ENCODE assay signal across 16 cellular contexts in the genomic region with DNA sequence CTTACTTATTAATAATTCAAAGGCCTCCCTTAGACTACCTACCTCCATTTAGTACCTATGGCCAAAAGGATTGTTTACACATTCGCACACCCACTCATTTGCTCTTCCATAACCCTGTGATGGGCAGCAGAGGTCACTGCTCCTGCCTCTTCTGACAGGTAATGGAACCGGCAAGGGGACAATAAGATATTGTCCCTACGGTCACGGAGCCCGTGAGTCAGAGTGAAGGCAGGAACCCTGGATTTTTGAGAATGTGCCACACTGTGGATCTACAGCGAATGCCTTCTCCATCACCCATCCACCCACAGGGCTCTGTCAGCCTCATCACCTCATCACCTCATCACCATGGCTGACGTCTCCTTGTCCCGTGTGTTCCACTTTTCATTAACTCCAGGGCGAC.
"Had no signal": no experiment of that assay in that cellular context is flagged by ENCODE, and none has a peak within 500 bp of the region (broad histone marks: within the 10 kb centered on the region; RNA-seq: fewer than 3 reads in every experiment).

No MANE protein-coding gene starts in this region.

- H3K4me3 Mint-ChIP-seq: activated naive CD8-positive, alpha-beta T cell treated with anti-CD3 and anti-CD28 coated beads for 36 hours; activated T-helper 1 cell treated with anti-CD3 and anti-CD28 coated beads, Interleukin-12 subunit alpha, Interleukin-12 subunit beta, Interleukin-2, Interleukin-4 antibody, amounts not matched to agents 30 ng/mL and 10 ng/mL and 1 ng/mL, durations not matched to agents 14 hours and 24 hours and 36 hours had no signal

- H3K36me3 Mint-ChIP-seq: activated naive CD8-positive, alpha-beta T cell treated with anti-CD3 and anti-CD28 coated beads for 36 hours; naive thymus-derived CD8-positive, alpha-beta T cell had no signal

- H3K27ac Mint-ChIP-seq: activated naive CD8-positive, alpha-beta T cell treated with anti-CD3 and anti-CD28 coated beads for 36 hours; activated T-helper 1 cell treated with anti-CD3 and anti-CD28 coated beads, Interleukin-12 subunit alpha, Interleukin-12 subunit beta, Interleukin-2, Interleukin-4 antibody, amounts not matched to agents 30 ng/mL and 10 ng/mL and 1 ng/mL, durations not matched to agents 14 hours and 24 hours and 36 hours had no signal

- H3K9me3 Mint-ChIP-seq: activated naive CD8-positive, alpha-beta T cell treated with anti-CD3 and anti-CD28 coated beads for 36 hours; activated T-helper 1 cell treated with anti-CD3 and anti-CD28 coated beads, Interleukin-12 subunit alpha, Interleukin-12 subunit beta, Interleukin-2, Interleukin-4 antibody, amounts not matched to agents 30 ng/mL and 10 ng/mL and 1 ng/mL, durations not matched to agents 14 hours and 24 hours and 36 hours; naive thymus-derived CD8-positive, alpha-beta T cell had no signal

- DNase-seq: activated CD4-positive, CD25-positive, alpha-beta regulatory T cell treated with anti-CD3 and anti-CD28 coated beads, Interleukin-2, amount 50 U/mL, for 72 hours; activated naive CD8-positive, alpha-beta T cell treated with anti-CD3 and anti-CD28 coated beads for 36 hours; amygdala; body of pancreas; central memory CD4-positive, alpha-beta T cell; colonic mucosa; esophagus squamous epithelium; hypothalamus; left ventricle myocardium inferior; naive thymus-derived CD8-positive, alpha-beta T cell; posterior cingulate gyrus; stimulated activated CD4-positive, alpha-beta T cell treated with anti-CD3 and anti-CD28 coated beads, Interleukin-4, amount 100 ng/mL, for 1 hour; stimulated activated naive CD4-positive, alpha-beta T cell treated with Interleukin-2 at 50 U/mL for 16 hours; substantia nigra; transverse colon had no signal

- ATAC-seq: body of pancreas; naive thymus-derived CD8-positive, alpha-beta T cell had no signal
